In the genomic region with DNA sequence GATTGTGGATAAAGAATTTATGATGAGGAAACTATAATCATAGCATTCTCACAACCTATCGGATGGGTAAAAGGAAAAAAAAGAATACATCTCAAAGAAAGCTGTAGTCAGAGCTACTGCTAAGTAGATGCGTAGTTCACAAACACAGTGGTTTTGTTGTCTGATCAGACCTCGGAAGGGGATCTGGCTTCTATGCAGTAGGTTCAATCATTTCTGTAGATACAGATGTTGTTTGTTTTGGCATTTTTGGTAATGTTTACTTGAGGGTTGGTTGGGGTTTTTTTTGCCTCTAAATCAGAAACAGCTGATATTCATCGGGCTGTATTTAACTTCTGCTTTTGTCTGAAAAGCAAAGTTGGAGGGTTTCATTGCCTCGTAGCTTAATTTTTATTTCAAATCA, we compare ENCODE assay signal across 19 cellular contexts.
"Had no signal": no experiment of that assay in that cellular context is flagged by ENCODE, and none has a peak within 500 bp of the region (broad histone marks: within the 10 kb centered on the region; RNA-seq: fewer than 3 reads in every experiment).

No MANE protein-coding gene starts in this region.

- H3K4me1 ChIP-seq: ascending aorta had no signal

- H3K36me3 ChIP-seq: ascending aorta had no signal

- H3K9me3 ChIP-seq: ascending aorta, body of pancreas had no signal

- H3K27ac ChIP-seq: ascending aorta had no signal

- H3K27me3 ChIP-seq: ascending aorta, body of pancreas had no signal

- DNase-seq: activated CD4-positive, alpha-beta T cell treated with anti-CD3 and anti-CD28 coated beads for 48 hours; activated CD4-positive, alpha-beta T cell treated with anti-CD3 and anti-CD28 coated beads, Interleukin-2, amount 50 U/mL, for 48 hours; activated CD8-positive, alpha-beta memory T cell treated with anti-CD3 and anti-CD28 coated beads, Interleukin-2, amount 10 ng/mL, durations not matched to agents 7 days and 5 days; activated effector memory CD4-positive, alpha-beta T cell treated with Interleukin-2 at 50 U/mL for 16 hours; activated naive CD4-positive, alpha-beta T cell; activated T-cell treated with anti-CD3 and anti-CD28 coated beads, Interleukin-2, amount 50 U/mL, for 24 hours; amniotic stem cell; body of pancreas; Kasumi-1; NCI-H1694; NCI-H2029; NCI-H2107; NCI-H2171 treated with DMSO at 0.1 percent for 48 hours; NCI-H345; NCI-H510A treated with DMSO at 0.1 percent for 48 hours; NCI-H69; PC-3; SHP77 treated with DMSO at 0.1 percent for 48 hours had no signal

- H3K4me3 ChIP-seq: ascending aorta, body of pancreas had no signal
